8 cellular contexts compared by ENCODE assay signal in the genomic region with DNA sequence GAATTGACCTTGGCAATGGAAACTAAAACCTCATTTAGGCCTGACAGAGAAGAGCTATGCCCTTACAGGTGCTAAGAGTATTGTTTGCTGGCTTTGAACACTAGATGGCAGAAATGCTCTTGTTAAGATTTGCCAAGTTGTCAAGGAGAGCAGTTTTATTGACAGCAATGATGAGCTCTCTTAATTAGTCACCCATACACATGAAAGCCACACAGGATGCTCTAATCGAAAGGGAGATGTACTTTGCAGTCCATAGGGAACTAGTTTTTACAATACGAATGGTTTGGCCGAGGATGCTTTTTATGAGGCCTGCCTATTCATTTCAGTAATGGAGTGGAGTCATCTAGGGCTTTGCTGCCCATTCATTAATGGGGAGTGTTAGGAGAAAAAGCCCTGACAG. TPM values are rescaled to one million over a fixed set of nuclear protein-coding genes. Genes with fewer than 3 reads are reported as not detected.
DNase-seq lines count a peak whose midpoint lies in the region; TF ChIP-seq lines count a peak whose summit lies in the region.

No MANE protein-coding gene starts in this region.

- H3K27me3 ChIP-seq in kidney epithelial cell (ENCODE audit: control insufficient read depth, insufficient read depth, low read length) (no peaks in the 10 kb centered on the region), thyroid gland (no peaks in the 10 kb centered on the region)

- no peaks in the 10 kb centered on the region for H3K36me3 ChIP-seq in kidney epithelial cell (ENCODE audit: control insufficient read depth, insufficient read depth, low read length)
- H3K36me3 ChIP-seq in thyroid gland = no peaks in the 10 kb centered on the region

- TF ChIP-seq CTCF in GM12875 (IDR thresholded peaks at IDR 0.05; ENCODE audit: borderline replicate concordance, insufficient read depth, low read depth, low read length) (peak; percentile 53; the same call in 1 of the 2 replicates), LNCaP clone FGC (IDR thresholded peaks at IDR 0.05; ENCODE audit: control insufficient read depth, extremely low read depth, insufficient read depth) (peak; percentile 80), VCaP (conservative IDR thresholded peaks at IDR 0.05) (peak; percentile 79), kidney epithelial cell (IDR thresholded peaks at IDR 0.05; ENCODE audit: insufficient read depth, low read length, poor library complexity, severe bottlenecking) (peak; percentile 71), thyroid gland (IDR thresholded peaks at IDR 0.05) (peak in 3 of 6 experiments; percentile 41 to 49 (median 47))

- no peaks in the 10 kb centered on the region for H3K4me1 ChIP-seq in thyroid gland

- WGBS in thyroid gland, 2 donors = 35 to 39% methylated on average over 3 of the region's 3 CpGs

- H3K4me3 ChIP-seq in GM12875 (ENCODE audit: low read depth, low read length) (no peak overlapping the region), LNCaP clone FGC (ENCODE audit: low read depth, low read length) (no peak overlapping the region), kidney epithelial cell (ENCODE audit: low read depth, low read length) (no peak overlapping the region), thyroid gland (replicated peaks in 1 of 3) (no peak overlapping the region)

- H3K27ac ChIP-seq in VCaP (no peak overlapping the region), thyroid gland (no peak overlapping the region)

- intact Hi-C loops in thyroid gland (cut with DNase I) = no loop called here

- TF ChIP-seq POLR2A in thyroid gland (IDR thresholded peaks at IDR 0.05) = no peak

- H3K9me3 ChIP-seq in thyroid gland = no peaks in the 10 kb centered on the region

- DNase-seq in A172 (ENCODE audit: low spot score) (peak; percentile 55), HEK293T (ENCODE audit: extremely low spot score) (peak; percentile 64), LNCaP clone FGC (ENCODE audit: low read depth) (peak; percentile 74), kidney epithelial cell (ENCODE audit: low read depth) (peak; percentile 71), thyroid gland (no peak)
- no peak for DNase-seq in NK-92 treated with Interleukin-12 subunit alpha and Interleukin-12 subunit beta, amount 100 ng/mL, for 24 hours (lab: John Stamatoyannopoulos, UW)

- CTCF ChIA-PET in HEK293T (lab: Yijun Ruan, JAX) = interaction anchor here (0.6 to 2.6 kb wide), 19 partner anchors 9 to 1430 kb away, joined by 3 to 20 read pairs (median 4); no protein-coding TSS in a partner anchor

- POLR2A ChIA-PET in HEK293T (lab: Yijun Ruan, JAX) = interaction anchor here (0.9 kb wide), 1 partner anchor 859 kb away, joined by 3 read pairs; no protein-coding TSS in a partner anchor

TF ChIP-seq in HEK293T, 16 proteins besides CTCF, POLR2A, EP300 and RAD21:
- TF ChIP-seq ELF4 (IDR thresholded peaks at IDR 0.05) (no peak), ARNT (IDR thresholded peaks at IDR 0.05) (no peak)
- TF ChIP-seq, protein P1, sequence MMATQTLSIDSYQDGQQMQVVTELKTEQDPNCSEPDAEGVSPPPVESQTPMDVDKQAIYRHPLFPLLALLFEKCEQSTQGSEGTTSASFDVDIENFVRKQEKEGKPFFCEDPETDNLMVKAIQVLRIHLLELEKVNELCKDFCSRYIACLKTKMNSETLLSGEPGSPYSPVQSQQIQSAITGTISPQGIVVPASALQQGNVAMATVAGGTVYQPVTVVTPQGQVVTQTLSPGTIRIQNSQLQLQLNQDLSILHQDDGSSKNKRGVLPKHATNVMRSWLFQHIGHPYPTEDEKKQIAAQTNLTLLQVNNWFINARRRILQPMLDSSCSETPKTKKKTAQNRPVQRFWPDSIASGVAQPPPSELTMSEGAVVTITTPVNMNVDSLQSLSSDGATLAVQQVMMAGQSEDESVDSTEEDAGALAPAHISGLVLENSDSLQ (IDR thresholded peaks at IDR 0.05) = peak; percentile 93
TF ChIP-seq in HEK293T: peak in this region for 1.

RNA-seq across cellular contexts. Expression of a gene that starts 45.4 kb away (rescaled TPM):
- not detected in 2 replicates for total RNA-seq in A172 (2014; rRNA removed; shearing (Covaris generic))
- total RNA-seq in kidney epithelial cell (not detected in 2 replicates), thyroid gland (not detected)

Comparison
In these comparisons a context has a peak if more than half of its experiments do, and no peak if none do; other contexts are left out.
1. DNase-seq: peak in A172 (single experiment), HEK293T (single experiment), LNCaP clone FGC (single experiment) and kidney epithelial cell (single experiment); none in NK-92 treated with Interleukin-12 subunit alpha and Interleukin-12 subunit beta, amount 100 ng/mL, for 24 hours (single experiment) and thyroid gland (0 of 2).